28 cellular contexts compared by ENCODE assay signal in genomic region chr3:122281891-122282290, GRCh38. TPM values are rescaled to one million over a fixed set of nuclear protein-coding genes. Genes with fewer than 3 reads are reported as not detected.
"Had no signal": no experiment of that assay in that cellular context is flagged by ENCODE, and none has a peak within 500 bp of the region (broad histone marks: within the 10 kb centered on the region; RNA-seq: fewer than 3 reads in every experiment).

No MANE protein-coding gene starts in this region.

- H3K9me3 Mint-ChIP-seq: dendritic cell treated with granulocyte-macrophage colony-stimulating factor and Interleukin-4, amounts not matched to agents 40 ng/mL and 50 ng/mL, for 4 days; effector memory CD8-positive, alpha-beta T cell; endodermal cell; mesothelial cell of epicardium had no signal

- H3K4me1 Mint-ChIP-seq: endodermal cell, mesothelial cell of epicardium had no signal

- ATAC-seq: effector memory CD8-positive, alpha-beta T cell; esophagus mucosa; gastrocnemius medialis; heart right ventricle; left cardiac atrium; left lung; left ventricle myocardium superior; lower lobe of right lung; mucosa of descending colon had no signal

- H3K27me3 ChIP-seq: colonic mucosa, gastrocnemius medialis, left lung had no signal

- H3K9me3 ChIP-seq: colonic mucosa, gastrocnemius medialis, heart right ventricle, left lung, lower lobe of right lung, mucosa of descending colon had no signal

- DNase-seq: cerebellar nuclear complex; colonic mucosa; cortex of kidney; effector CD8-positive, alpha-beta T cell; effector memory CD8-positive, alpha-beta T cell; endodermal cell; erythroblast; foreskin fibroblast; foreskin melanocyte; gastrocnemius medialis; glutamatergic neuron; head of caudate nucleus; heart right ventricle; hippocampal formation; left cardiac atrium; left lung; left ventricle myocardium superior; lower lobe of right lung; mucosa of descending colon had no signal

- H3K4me1 ChIP-seq: colonic mucosa, gastrocnemius medialis, heart right ventricle, left lung, lower lobe of right lung had no signal

- H3K36me3 Mint-ChIP-seq: mesothelial cell of epicardium had no signal

- H3K4me3 ChIP-seq: colonic mucosa, gastrocnemius medialis, heart right ventricle, left lung, lower lobe of right lung, mucosa of descending colon had no signal

- H3K27me3 Mint-ChIP-seq: dendritic cell treated with granulocyte-macrophage colony-stimulating factor and Interleukin-4, amounts not matched to agents 40 ng/mL and 50 ng/mL, for 4 days had no signal

- H3K36me3 ChIP-seq: colonic mucosa, gastrocnemius medialis, heart right ventricle, left lung, lower lobe of right lung had no signal

- H3K27ac Mint-ChIP-seq: dendritic cell treated with granulocyte-macrophage colony-stimulating factor and Interleukin-4, amounts not matched to agents 40 ng/mL and 50 ng/mL, for 4 days; effector memory CD8-positive, alpha-beta T cell; endodermal cell; mesothelial cell of epicardium had no signal

- H3K27ac ChIP-seq: colonic mucosa, epithelial cell of prostate, gastrocnemius medialis, heart right ventricle, left lung, lower lobe of right lung had no signal

- H3K4me3 Mint-ChIP-seq: dendritic cell treated with granulocyte-macrophage colony-stimulating factor and Interleukin-4, amounts not matched to agents 40 ng/mL and 50 ng/mL, for 4 days; effector memory CD8-positive, alpha-beta T cell; endodermal cell; mesothelial cell of epicardium had no signal

RNA-seq across cellular contexts. Expression of gene CSTA, which starts 43.2 kb away (rescaled TPM):
- total RNA-seq: chondrocyte, dermis microvascular lymphatic vessel endothelial cell, endodermal cell, glomerular endothelial cell, kidney epithelial cell, lung microvascular endothelial cell, mesothelial cell of epicardium had no signal
